Comparison of ENCODE assay signal across 9 cellular contexts in the genomic region with DNA sequence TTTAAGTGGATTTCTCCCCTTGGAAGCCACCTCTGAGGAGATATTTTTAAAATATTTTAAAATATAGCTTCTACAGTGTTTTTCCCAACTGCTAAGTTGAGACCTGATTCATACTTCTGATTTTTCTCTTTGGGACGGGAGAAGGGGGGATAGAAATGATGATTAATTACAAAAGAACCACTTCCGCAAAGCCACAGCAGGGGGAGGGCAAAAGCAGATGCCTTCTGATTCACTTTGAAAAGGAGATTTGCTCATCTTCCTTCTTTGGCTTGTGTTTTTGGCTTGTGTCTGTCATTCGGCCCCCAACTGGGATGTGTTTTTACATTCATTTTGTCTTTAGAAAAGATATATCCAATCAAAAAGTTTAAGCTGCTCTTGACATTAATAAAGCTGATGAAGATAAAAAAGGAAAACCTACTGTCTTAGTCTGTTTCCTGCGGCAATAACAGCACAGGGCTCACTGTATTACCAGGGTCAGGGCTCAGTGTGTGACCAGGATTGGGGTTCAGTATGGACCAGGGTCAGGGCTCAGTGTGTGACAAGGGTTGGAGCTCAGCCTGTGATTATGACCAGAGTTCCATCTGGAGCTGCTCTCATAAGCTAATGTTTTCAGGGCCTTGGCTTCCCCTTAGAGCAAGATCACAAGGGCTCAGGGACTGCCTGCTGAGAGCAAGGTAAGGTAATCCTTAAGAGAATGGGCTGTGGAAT.
DNase-seq lines count a peak whose midpoint lies in the region; ATAC-seq and TF ChIP-seq lines count a peak whose summit lies in the region.
"Had no signal": no experiment of that assay in that cellular context is flagged by ENCODE, and none has a peak within 500 bp of the region (broad histone marks: within the 10 kb centered on the region; RNA-seq: fewer than 3 reads in every experiment).

No MANE protein-coding gene starts in this region.

- intact Hi-C loops in activated B cell treated with CpG ODN at 0.5 μM for 24 hours (cut with micrococcal nuclease) = loop anchor here (10.0 kb wide), 1 partner anchor 321 kb away; no protein-coding TSS in a partner anchor

- H3K27me3 ChIP-seq in smooth muscle cell (ENCODE audit: low read depth) = no peaks in the 10 kb centered on the region
- peaks cover 3% of the 10 kb centered on the region for H3K27me3 ChIP-seq in suprapubic skin

- peaks cover 22% of the 10 kb centered on the region for H3K27me3 Mint-ChIP-seq in activated CD8-positive, alpha-beta memory T cell treated with anti-CD3 and anti-CD28 coated beads, Interleukin-2, amount 10 ng/mL, durations not matched to agents 7 days and 5 days
- peaks cover 13% of the 10 kb centered on the region for H3K27me3 Mint-ChIP-seq in activated B cell treated with CpG ODN at 0.5 μM for 24 hours

- CTCF ChIA-PET in activated CD8-positive, alpha-beta memory T cell treated with anti-CD3 and anti-CD28 coated beads, Interleukin-2, amount 10 ng/mL, durations not matched to agents 7 days and 5 days (lab: Charles Lee) = interaction anchor here (0.6 to 1.4 kb wide), 2 partner anchors 181 to 493 kb away, joined by 3 read pairs; no protein-coding TSS in a partner anchor
- CTCF ChIA-PET in activated B cell treated with CpG ODN at 0.5 μM for 24 hours (lab: Charles Lee) = no interaction called here

- H3K9me3 ChIP-seq in smooth muscle cell (replicated peaks; ENCODE audit: low read depth) (no peaks in the 10 kb centered on the region), suprapubic skin (no peaks in the 10 kb centered on the region)

- 35% methylated on average over 4 of the region's 4 CpGs for WGBS in smooth muscle cell (ENCODE audit: low lambda C conversion rate)
- 47% methylated on average over 4 of the region's 4 CpGs for WGBS in suprapubic skin

- H3K27ac ChIP-seq in smooth muscle cell (ENCODE audit: low read depth) = peak overlapping the region; percentile 85
- H3K27ac ChIP-seq in suprapubic skin = no peak overlapping the region
- H3K27ac ChIP-seq: C4-2B had no signal

- no peak overlapping the region for H3K27ac Mint-ChIP-seq in activated CD8-positive, alpha-beta memory T cell treated with anti-CD3 and anti-CD28 coated beads, Interleukin-2, amount 10 ng/mL, durations not matched to agents 7 days and 5 days
- no peak overlapping the region for H3K27ac Mint-ChIP-seq in activated B cell treated with CpG ODN at 0.5 μM for 24 hours

- H3F3A ChIP-seq in smooth muscle cell (ENCODE audit: low read depth) = no peaks in the 10 kb centered on the region

- H2AFZ ChIP-seq in smooth muscle cell (ENCODE audit: low read depth) = peak overlapping the region; percentile 85

- TF ChIP-seq CTCF in activated B cell treated with CpG ODN at 0.5 μM for 24 hours (IDR thresholded peaks at IDR 0.05) (no peak), smooth muscle cell (IDR thresholded peaks at IDR 0.05; ENCODE audit: borderline replicate concordance, insufficient read depth, poor library complexity, severe bottlenecking) (no peak), suprapubic skin (IDR thresholded peaks at IDR 0.05) (no peak)

- peak; percentile 57 for DNase-seq in activated CD8-positive, alpha-beta memory T cell treated with anti-CD3 and anti-CD28 coated beads, Interleukin-2, amount 10 ng/mL, durations not matched to agents 7 days and 5 days
- DNase-seq in activated CD8-positive, alpha-beta memory T cell treated with anti-CD3 and anti-CD28 coated beads, Interleukin-2, amount 50 U/mL, for 48 hours = no peak
- DNase-seq in activated B cell treated with CpG ODN at 0.5 μM for 24 hours (no peak), smooth muscle cell (lab: John Stamatoyannopoulos, UW; ENCODE audit: unreplicated experiment) (no peak), NCI-H1417 (lab: John Stamatoyannopoulos, UW) (no peak), suprapubic skin (ENCODE audit: low spot score in 2 of 2) (no peak), SK-N-DZ (ENCODE audit: low spot score) (no peak)

- no peak for TF ChIP-seq POLR2A in suprapubic skin (IDR thresholded peaks at IDR 0.05)

- H3K36me3 Mint-ChIP-seq in activated CD8-positive, alpha-beta memory T cell treated with anti-CD3 and anti-CD28 coated beads, Interleukin-2, amount 10 ng/mL, durations not matched to agents 7 days and 5 days = no peaks in the 10 kb centered on the region
- H3K36me3 Mint-ChIP-seq in activated B cell treated with CpG ODN at 0.5 μM for 24 hours (ENCODE audit: low read depth) = no peaks in the 10 kb centered on the region

- H3K4me3 Mint-ChIP-seq in activated CD8-positive, alpha-beta memory T cell treated with anti-CD3 and anti-CD28 coated beads, Interleukin-2, amount 10 ng/mL, durations not matched to agents 7 days and 5 days = no peak overlapping the region
- no peak overlapping the region for H3K4me3 Mint-ChIP-seq in activated B cell treated with CpG ODN at 0.5 μM for 24 hours

- H3K4me2 ChIP-seq in smooth muscle cell = peak overlapping the region; percentile 74

- no peaks in the 10 kb centered on the region for H3K9me3 Mint-ChIP-seq in activated CD8-positive, alpha-beta memory T cell treated with anti-CD3 and anti-CD28 coated beads, Interleukin-2, amount 10 ng/mL, durations not matched to agents 7 days and 5 days (ENCODE audit: low read depth)
- no peaks in the 10 kb centered on the region for H3K9me3 Mint-ChIP-seq in activated B cell treated with CpG ODN at 0.5 μM for 24 hours

- no peaks in the 10 kb centered on the region for H3K36me3 ChIP-seq in smooth muscle cell (ENCODE audit: low read depth)
- H3K36me3 ChIP-seq in suprapubic skin = no peaks in the 10 kb centered on the region

- peaks cover 6% of the 10 kb centered on the region for H3K4me1 Mint-ChIP-seq in activated CD8-positive, alpha-beta memory T cell treated with anti-CD3 and anti-CD28 coated beads, Interleukin-2, amount 10 ng/mL, durations not matched to agents 7 days and 5 days
- H3K4me1 Mint-ChIP-seq in activated B cell treated with CpG ODN at 0.5 μM for 24 hours = peaks cover 5% of the 10 kb centered on the region

- H3K79me2 ChIP-seq in smooth muscle cell (ENCODE audit: low read depth) = no peaks in the 10 kb centered on the region

- peak overlapping the region; percentile 32 for H3K9ac ChIP-seq in smooth muscle cell (ENCODE audit: low read depth)

- no peak for TF ChIP-seq EP300 in suprapubic skin (IDR thresholded peaks at IDR 0.05)

- no peaks in the 10 kb centered on the region for H4K20me1 ChIP-seq in smooth muscle cell (ENCODE audit: low read depth)

- POLR2A ChIA-PET in activated B cell treated with CpG ODN at 0.5 μM for 24 hours (lab: Charles Lee) = no interaction called here

- ATAC-seq in activated CD8-positive, alpha-beta memory T cell treated with anti-CD3 and anti-CD28 coated beads, Interleukin-2, amount 10 ng/mL, durations not matched to agents 7 days and 5 days = no peak
- ATAC-seq in HG03159 (IDR thresholded peaks at IDR 0.05; ENCODE audit: unreplicated experiment) (peak; percentile 79), activated B cell treated with CpG ODN at 0.5 μM for 24 hours (ENCODE audit: low read depth) (peak; percentile 83)

- H3K4me1 ChIP-seq in smooth muscle cell (ENCODE audit: low read depth) = peaks cover 16% of the 10 kb centered on the region
- no peaks in the 10 kb centered on the region for H3K4me1 ChIP-seq in suprapubic skin

- H3K4me3 ChIP-seq in smooth muscle cell (no peak overlapping the region), suprapubic skin (no peak overlapping the region)
